In the genomic region with DNA sequence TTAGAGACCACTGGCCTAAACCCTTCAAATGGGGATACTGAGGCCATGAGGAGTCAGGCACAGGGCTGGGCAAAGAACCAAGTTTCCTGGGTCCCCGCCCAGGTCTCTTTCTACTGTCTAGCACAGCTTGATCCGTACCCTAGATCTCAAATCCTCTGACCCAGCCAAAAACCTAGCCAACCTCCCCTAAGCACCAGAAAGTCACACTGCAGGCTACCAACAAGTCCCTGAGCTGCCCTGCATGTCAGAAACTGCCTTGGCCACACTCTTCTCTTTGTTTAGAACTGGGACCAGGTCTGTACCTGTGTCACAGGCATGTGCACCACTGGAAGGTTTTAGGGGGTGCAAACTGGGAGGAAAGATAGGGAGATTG, we compare ENCODE assay signal across 10 cellular contexts. TPM values are rescaled to one million over a fixed set of nuclear protein-coding genes. Genes with fewer than 3 reads are reported as not detected.
A peak's percentile ranks its signal among the peaks of the same experiment; 100 is the strongest.
DNase-seq lines count a peak whose midpoint lies in the region; ATAC-seq, FAIRE-seq and TF ChIP-seq lines count a peak whose summit lies in the region.
"Had no signal": no experiment of that assay in that cellular context is flagged by ENCODE, and none has a peak within 500 bp of the region (broad histone marks: within the 10 kb centered on the region; RNA-seq: fewer than 3 reads in every experiment).

No MANE protein-coding gene starts in this region.

- no peaks in the 10 kb centered on the region; the same call in 2 of the 3 replicates for H3K36me3 Mint-ChIP-seq in GM23338 (ENCODE audit: low read depth)

- H3K4me2 ChIP-seq in GM23338 = peak overlapping the region; percentile 92
- H3K4me2 ChIP-seq in mammary epithelial cell (ENCODE audit: insufficient read depth, low read depth, low read length) = peak overlapping the region; percentile 2
- H3K4me2 ChIP-seq in smooth muscle cell = no peak overlapping the region

- H3K27me3 Mint-ChIP-seq in GM23338 (ENCODE audit: insufficient read depth, low read depth, poor library complexity) = peaks cover 27% of the 10 kb centered on the region

- peaks cover 7% of the 10 kb centered on the region for H4K20me1 ChIP-seq in GM23338 (replicated peaks; ENCODE audit: insufficient read depth)
- no peaks in the 10 kb centered on the region for H4K20me1 ChIP-seq in mammary epithelial cell (ENCODE audit: insufficient read depth, low read length)
- peaks cover 100% of the 10 kb centered on the region for H4K20me1 ChIP-seq in smooth muscle cell (ENCODE audit: low read depth)

- no peaks in the 10 kb centered on the region for H3K9me2 ChIP-seq in GM23338 (ENCODE audit: insufficient read depth)

- dilution Hi-C loops in mammary epithelial cell (cut with HindIII; ENCODE audit: low sequenced_read_pairs) = no loop called here

- in situ Hi-C loops in mammary epithelial cell (cut with MboI; ENCODE audit: low sequenced_read_pairs in 2 of 2) = no loop called here

- no peaks in the 10 kb centered on the region for H3K27me3 ChIP-seq in GM23338 (ENCODE audit: insufficient read depth)
- no peaks in the 10 kb centered on the region for H3K27me3 ChIP-seq in mammary epithelial cell (ENCODE audit: insufficient read depth, low read length)
- no peaks in the 10 kb centered on the region for H3K27me3 ChIP-seq in smooth muscle cell (ENCODE audit: low read depth)

- H3K27ac ChIP-seq in GM23338 (ENCODE audit: low read depth) = peak overlapping the region; percentile 98
- H3K27ac ChIP-seq in mammary epithelial cell (ENCODE audit: insufficient read depth, low read depth, low read length) = peak overlapping the region; percentile 17
- peak overlapping the region; percentile 82 to 86 for H3K27ac ChIP-seq in kidney (ENCODE audit: low read depth in 2 of 2, low read length in 2 of 2)
- peak overlapping the region; percentile 56 for H3K27ac ChIP-seq in smooth muscle cell (ENCODE audit: low read depth)

- 27% methylated on average over 2 of the region's 2 CpGs for WGBS in mammary epithelial cell (ENCODE audit: low coverage, missing lambda C conversion rate)
- WGBS in smooth muscle cell (ENCODE audit: low lambda C conversion rate) = 68% methylated on average over 2 of the region's 2 CpGs

- ATAC-seq in GM23338 = no peak
- ATAC-seq in HG02588 (IDR thresholded peaks at IDR 0.05; ENCODE audit: unreplicated experiment) = no peak

- no peak for FAIRE-seq in kidney (lab: Jason Lieb, UNC)

- no peak for DNase-seq in GM23338 (ENCODE audit: low spot score)
- no peak for DNase-seq in mammary epithelial cell
- no peak for DNase-seq in kidney
- DNase-seq in smooth muscle cell (lab: John Stamatoyannopoulos, UW; ENCODE audit: unreplicated experiment) = no peak
- no peak for DNase-seq in C1 segment of cervical spinal cord (lab: John Stamatoyannopoulos, UW)
- no peak for DNase-seq in NCI-H1436 treated with DMSO at 0.1 percent for 48 hours (lab: John Stamatoyannopoulos, UW)
- no peak for DNase-seq in RPMI8226
- DNase-seq: activated CD8-positive, alpha-beta memory T cell treated with anti-CD3 and anti-CD28 coated beads for 24 hours; stimulated activated naive CD4-positive, alpha-beta T cell treated with Interleukin-2 at 50 U/mL for 16 hours had no signal

- H3K4me1 ChIP-seq in GM23338 (ENCODE audit: insufficient read depth) (peaks cover 82% of the 10 kb centered on the region), mammary epithelial cell (ENCODE audit: insufficient read depth, low read length) (peaks cover 83% of the 10 kb centered on the region), kidney (ENCODE audit: control insufficient read depth in 1 of 2, insufficient read depth in 1 of 2, low read depth in 1 of 2, low read length in 2 of 2) (peaks cover 51 to 71% of the 10 kb centered on the region in 2 donors), smooth muscle cell (ENCODE audit: low read depth) (peaks cover 95% of the 10 kb centered on the region)

- no peak for TF ChIP-seq CTCF in GM23338 (conservative IDR thresholded peaks at IDR 0.05; ENCODE audit: low read depth in 2 of 2)
- no peak for TF ChIP-seq CTCF in mammary epithelial cell (conservative IDR thresholded peaks at IDR 0.05 in 1 of 2, IDR thresholded peaks at IDR 0.05 in 1 of 2; ENCODE audit: extremely low read depth in 1 of 2, insufficient read depth in 1 of 2, low read depth in 1 of 2, low read length in 2 of 2)
- no peak for TF ChIP-seq CTCF in kidney (IDR thresholded peaks at IDR 0.05; ENCODE audit: borderline replicate concordance, extremely low read depth, insufficient read depth)
- TF ChIP-seq CTCF in smooth muscle cell (IDR thresholded peaks at IDR 0.05; ENCODE audit: borderline replicate concordance, insufficient read depth, poor library complexity, severe bottlenecking) = no peak

- no peak overlapping the region for H3K9ac ChIP-seq in mammary epithelial cell (ENCODE audit: insufficient read depth, low read length)
- peak overlapping the region in 1 of 2 donors; percentile 71 for H3K9ac ChIP-seq in kidney (ENCODE audit: low read length in 2 of 2)
- H3K9ac ChIP-seq in smooth muscle cell (ENCODE audit: low read depth) = no peak overlapping the region

- H3K9me3 Mint-ChIP-seq in GM23338 = no peaks in the 10 kb centered on the region; the same call in 2 of the 3 replicates

- peak overlapping the region; percentile 96 for H3K27ac Mint-ChIP-seq in GM23338

- CTCF ChIA-PET in mammary epithelial cell (lab: Charles Lee; ENCODE audit: low non-redundant PET) = interaction anchor here (0.6 to 1.2 kb wide), 2 partner anchors 13 to 29 kb away, joined by 3 to 16 read pairs; no protein-coding TSS in a partner anchor

- H3F3A ChIP-seq in GM23338 (replicated peaks; ENCODE audit: low read depth) = peaks cover 63% of the 10 kb centered on the region
- H3F3A ChIP-seq in smooth muscle cell (ENCODE audit: low read depth) = peaks cover 37% of the 10 kb centered on the region

- peaks cover 88% of the 10 kb centered on the region for H3K4me1 Mint-ChIP-seq in GM23338

- H3K9me3 ChIP-seq in mammary epithelial cell (replicated peaks; ENCODE audit: insufficient read depth, low read length) (no peaks in the 10 kb centered on the region), kidney (ENCODE audit: control insufficient read depth in 1 of 2, low read length in 2 of 2) (no peaks in the 10 kb centered on the region), smooth muscle cell (replicated peaks; ENCODE audit: low read depth) (no peaks in the 10 kb centered on the region)

- H3K79me2 ChIP-seq in GM23338 (replicated peaks; ENCODE audit: insufficient read depth) = peaks cover 33% of the 10 kb centered on the region
- peaks cover 93% of the 10 kb centered on the region for H3K79me2 ChIP-seq in mammary epithelial cell (ENCODE audit: insufficient read depth, low read length)
- peaks cover 74% of the 10 kb centered on the region for H3K79me2 ChIP-seq in smooth muscle cell (ENCODE audit: low read depth)

- H3K36me3 ChIP-seq in GM23338 (ENCODE audit: insufficient read depth) (no peaks in the 10 kb centered on the region), mammary epithelial cell (ENCODE audit: insufficient read depth, low read length) (no peaks in the 10 kb centered on the region), kidney (ENCODE audit: control insufficient read depth in 1 of 2, insufficient read depth in 2 of 2, low read length in 2 of 2) (no peaks in the 10 kb centered on the region), smooth muscle cell (ENCODE audit: low read depth) (no peaks in the 10 kb centered on the region)

- peak overlapping the region; percentile 54 for H3K4me3 ChIP-seq in GM23338
- H3K4me3 ChIP-seq in mammary epithelial cell (replicated peaks in 1 of 3; ENCODE audit: insufficient read depth in 1 of 3, low read depth in 2 of 3, low read length in 3 of 3) = no peak overlapping the region
- H3K4me3 ChIP-seq in kidney (ENCODE audit: low read length in 2 of 2) = no peak overlapping the region
- H3K4me3 ChIP-seq in smooth muscle cell = no peak overlapping the region

- intact Hi-C loops in mammary epithelial cell (cut with micrococcal nuclease) = no loop called here
- intact Hi-C loops in kidney (cut with DNase I) = no loop called here

- H2AFZ ChIP-seq in GM23338 (no peak overlapping the region), mammary epithelial cell (ENCODE audit: low read depth, low read length) (no peak overlapping the region), smooth muscle cell (ENCODE audit: low read depth) (no peak overlapping the region)

- BruUV-seq in mammary epithelial cell (replicated peaks; lab: Mats Ljungman, UMichigan) = no TSS peak

- H3K4me3 Mint-ChIP-seq in GM23338 = peak overlapping the region; percentile 47

RNA-seq across cellular contexts. Expression of gene AHDC1, which starts 33.6 kb away (rescaled TPM):
- 19.1 and 22.2 TPM in 2 replicates for total RNA-seq in GM23338 (2014; rRNA removed; shearing (Covaris generic))
- polyA plus RNA-seq in GM23338 (2016; fragmentation: Nextera tagmentation; extraction: Ambion mirVana) (6.8 and 8.3 TPM in 2 replicates), mammary epithelial cell (8.0 TPM), kidney (ENCODE audit: insufficient read depth, low read depth, low replicate concordance) (8.5 TPM), smooth muscle cell (12.2 and 15.6 TPM in 2 replicates)
- total RNA-seq in mammary epithelial cell (10 to 100 TPM; 35.3 to 51.8 TPM), kidney (48.2 TPM), smooth muscle cell (8.4 and 12.2 TPM in 2 replicates)
- 21.4 TPM for polyA minus RNA-seq in mammary epithelial cell

Comparison
In these comparisons a context has a peak if more than half of its experiments do, and no peak if none do; other contexts are left out.
1. H3K27ac ChIP-seq: peak in every context shown above with its lines; median percentile 98 in GM23338; 84 in kidney; 56 in smooth muscle cell; 17 in mammary epithelial cell.